Comparison of ENCODE assay signal across 22 cellular contexts in the genomic region with DNA sequence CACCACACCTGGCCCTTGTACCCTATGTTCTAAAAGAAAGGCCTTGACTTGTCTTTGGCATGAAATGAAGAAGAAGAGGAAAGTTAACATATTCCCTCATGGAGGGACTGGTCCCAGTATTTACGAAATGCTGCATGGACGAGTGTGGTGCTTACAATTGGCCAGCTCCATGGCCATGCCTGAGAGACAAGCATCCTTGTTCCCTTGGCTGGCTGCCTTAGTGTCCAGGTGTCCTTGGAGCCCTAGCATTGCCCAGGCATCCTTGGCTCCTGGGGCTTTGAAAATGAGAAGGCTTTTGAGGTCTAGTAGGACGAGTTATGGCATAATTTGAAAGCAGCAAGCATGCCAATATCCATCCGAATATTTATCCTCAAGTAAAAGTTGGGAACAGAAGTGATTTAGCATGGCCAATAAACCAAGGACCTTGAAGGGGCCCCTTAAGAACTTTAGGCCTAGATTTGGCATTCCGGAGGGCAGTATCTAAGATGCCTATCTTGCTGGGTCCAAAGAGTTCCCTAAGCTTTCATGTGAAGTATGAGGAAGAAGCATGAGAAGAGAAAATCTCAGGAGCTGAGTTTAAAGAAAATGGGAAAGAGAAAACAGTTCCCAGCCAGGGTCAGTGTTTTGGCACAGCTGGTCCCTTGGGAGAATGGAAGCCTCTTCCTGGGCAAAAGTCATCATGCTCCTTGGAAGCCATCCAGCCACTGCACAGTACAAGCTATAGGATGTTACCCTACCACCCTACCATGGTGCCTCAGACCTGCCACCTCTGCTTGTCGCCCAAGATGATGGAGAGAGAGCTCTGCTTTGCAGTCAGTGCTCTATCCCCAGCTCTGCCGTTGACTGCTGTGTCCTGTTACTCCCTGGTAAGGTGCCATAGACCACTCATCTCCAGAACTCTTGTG.
DNase-seq lines count a peak whose midpoint lies in the region; ATAC-seq and TF ChIP-seq lines count a peak whose summit lies in the region.
"Had no signal": no experiment of that assay in that cellular context is flagged by ENCODE, and none has a peak within 500 bp of the region (broad histone marks: within the 10 kb centered on the region; RNA-seq: fewer than 3 reads in every experiment).

No MANE protein-coding gene starts in this region.

- ATAC-seq in heart right ventricle (no peak), aorta (ENCODE audit: low FRiP score) (no peak)
- ATAC-seq: activated T-cell treated with anti-CD3 and anti-CD28 coated beads, Interleukin-2, amount 50 U/mL, for 4 hours; CD8-positive, alpha-beta T cell; naive thymus-derived CD8-positive, alpha-beta T cell had no signal

- CTCF ChIA-PET in MCF 10A (lab: Yijun Ruan, JAX) = no interaction called here

- DNase-seq in right atrium auricular region (ENCODE audit: low spot score) (no peak), heart right ventricle (no peak), MCF 10A (ENCODE audit: unreplicated experiment) (no peak), myocyte (ENCODE audit: low read depth) (peak; percentile 23), aorta (no peak), endothelial cell (ENCODE audit: low spot score) (no peak), erythroblast (lab: John Stamatoyannopoulos, UW) (no peak), NCI-H2227 (lab: John Stamatoyannopoulos, UW; ENCODE audit: unreplicated experiment) (no peak)
- DNase-seq: activated CD4-positive, alpha-beta memory T cell treated with anti-CD3 and anti-CD28 coated beads for 36 hours; activated naive CD8-positive, alpha-beta T cell treated with anti-CD3 and anti-CD28 coated beads for 36 hours; activated T-cell treated with anti-CD3 and anti-CD28 coated beads, Interleukin-2, amount 50 U/mL, for 4 hours; brain microvascular endothelial cell; CD8-positive, alpha-beta T cell; immature natural killer cell; MM.1S; naive thymus-derived CD8-positive, alpha-beta T cell; NCI-H1694 treated with DMSO at 0.1 percent for 48 hours; SHP77; stimulated activated CD4-positive, alpha-beta T cell treated with anti-CD3 and anti-CD28 coated beads, Interleukin-4, amount 100 ng/mL, for 24 hours had no signal

- H3K36me3 Mint-ChIP-seq in MCF 10A (ENCODE audit: insufficient read depth, unreplicated experiment) = peaks cover 8% of the 10 kb centered on the region
- peaks cover 5% of the 10 kb centered on the region for H3K36me3 Mint-ChIP-seq in endothelial cell (ENCODE audit: low read depth, unreplicated experiment)

- H3K4me1 Mint-ChIP-seq in MCF 10A (ENCODE audit: insufficient read depth, unreplicated experiment) (peaks cover 27% of the 10 kb centered on the region), endothelial cell (ENCODE audit: unreplicated experiment) (peaks cover 8% of the 10 kb centered on the region)

- H3K4me3 ChIP-seq in right atrium auricular region = no peak overlapping the region
- H3K4me3 ChIP-seq in heart right ventricle = no peak overlapping the region
- H3K4me3 ChIP-seq in aorta (ENCODE audit: low read length in 2 of 2) = no peak overlapping the region
- H3K4me3 ChIP-seq: dorsolateral prefrontal cortex, skin epidermis had no signal

- POLR2A ChIA-PET in MCF 10A (lab: Yijun Ruan, JAX) = interaction anchor here (0.6 to 1.1 kb wide), 5 partner anchors 10 to 129 kb away, joined by 3 read pairs; no protein-coding TSS in a partner anchor

- TF ChIP-seq CTCF in right atrium auricular region (IDR thresholded peaks at IDR 0.05) (no peak), heart right ventricle (IDR thresholded peaks at IDR 0.05) (no peak), MCF 10A (IDR thresholded peaks at IDR 0.05; ENCODE audit: unreplicated experiment) (no peak), endothelial cell (IDR thresholded peaks at IDR 0.05; ENCODE audit: unreplicated experiment) (no peak)

- H3K27me3 Mint-ChIP-seq in MCF 10A (ENCODE audit: insufficient read depth, unreplicated experiment) (no peaks in the 10 kb centered on the region), endothelial cell (ENCODE audit: unreplicated experiment) (no peaks in the 10 kb centered on the region)
- H3K27me3 Mint-ChIP-seq: activated CD4-positive, alpha-beta memory T cell treated with anti-CD3 and anti-CD28 coated beads for 36 hours; activated naive CD8-positive, alpha-beta T cell treated with anti-CD3 and anti-CD28 coated beads for 36 hours; naive thymus-derived CD8-positive, alpha-beta T cell had no signal

- H3K9me3 Mint-ChIP-seq in MCF 10A (ENCODE audit: unreplicated experiment) (no peaks in the 10 kb centered on the region), endothelial cell (ENCODE audit: unreplicated experiment) (no peaks in the 10 kb centered on the region)
- H3K9me3 Mint-ChIP-seq: activated CD4-positive, alpha-beta memory T cell treated with anti-CD3 and anti-CD28 coated beads for 36 hours; activated naive CD8-positive, alpha-beta T cell treated with anti-CD3 and anti-CD28 coated beads for 36 hours; activated T-cell treated with anti-CD3 and anti-CD28 coated beads, Interleukin-2, amount 50 U/mL, for 4 hours; CD8-positive, alpha-beta T cell; immature natural killer cell; naive thymus-derived CD8-positive, alpha-beta T cell; T-helper 1 cell treated with Interleukin-12 subunit alpha and Interleukin-12 subunit beta and Interleukin-4 antibody, amounts not matched to agents 30 μg/mL and 1 μg/mL, for 36 hours had no signal

- WGBS in heart right ventricle, 2 donors = 74 to 82% methylated on average over 7 of the region's 7 CpGs
- 47 to 53% methylated on average over 7 of the region's 7 CpGs for WGBS in aorta, 2 donors

- H3K36me3 ChIP-seq in right atrium auricular region (no peaks in the 10 kb centered on the region), heart right ventricle (peaks cover 0 to 2% (median 0%) of the 10 kb centered on the region in 9 donors), aorta (ENCODE audit: control insufficient read depth in 1 of 2, insufficient read depth in 2 of 2, low read length in 1 of 2) (no peaks in the 10 kb centered on the region)
- H3K36me3 ChIP-seq: brain microvascular endothelial cell had no signal

- H3K27me3 ChIP-seq in right atrium auricular region = no peaks in the 10 kb centered on the region
- no peaks in the 10 kb centered on the region for H3K27me3 ChIP-seq in heart right ventricle
- H3K27me3 ChIP-seq in aorta (ENCODE audit: control insufficient read depth in 1 of 2, insufficient read depth in 2 of 2, low read length in 1 of 2) = no peaks in the 10 kb centered on the region
- H3K27me3 ChIP-seq: brain microvascular endothelial cell, dorsolateral prefrontal cortex had no signal

- TF ChIP-seq POLR2A in erythroblast (IDR thresholded peaks at IDR 0.05; ENCODE audit: low read length) = no peak

- H3K27ac ChIP-seq in right atrium auricular region = peak overlapping the region; percentile 58 to 67
- peak overlapping the region in 5 of 10 donors; percentile 33 to 80 (median 66) for H3K27ac ChIP-seq in heart right ventricle
- H3K27ac ChIP-seq in aorta (ENCODE audit: low read depth in 1 of 2, low read length in 2 of 2) = peak overlapping the region; percentile 65 to 69
- H3K27ac ChIP-seq: brain microvascular endothelial cell had no signal

- H3K4me3 Mint-ChIP-seq in MCF 10A (ENCODE audit: unreplicated experiment) (no peak overlapping the region), endothelial cell (ENCODE audit: unreplicated experiment) (no peak overlapping the region)
- H3K4me3 Mint-ChIP-seq: activated CD4-positive, alpha-beta memory T cell treated with anti-CD3 and anti-CD28 coated beads for 36 hours; activated naive CD8-positive, alpha-beta T cell treated with anti-CD3 and anti-CD28 coated beads for 36 hours; activated T-cell treated with anti-CD3 and anti-CD28 coated beads, Interleukin-2, amount 50 U/mL, for 4 hours; CD8-positive, alpha-beta T cell; immature natural killer cell; naive thymus-derived CD8-positive, alpha-beta T cell; T-helper 1 cell treated with Interleukin-12 subunit alpha and Interleukin-12 subunit beta and Interleukin-4 antibody, amounts not matched to agents 30 μg/mL and 1 μg/mL, for 36 hours had no signal

- no TSS peak for BruUV-seq in MCF 10A (replicated peaks; lab: Mats Ljungman, UMichigan)

- intact Hi-C loops in heart right ventricle (cut with DNase I) = no loop called here
- intact Hi-C loops in MCF 10A (cut with micrococcal nuclease) = no loop called here
- intact Hi-C loops in aorta (cut with DNase I) = no loop called here

- peak overlapping the region; percentile 51 for H3K27ac Mint-ChIP-seq in MCF 10A (ENCODE audit: low read depth, unreplicated experiment)
- no peak overlapping the region for H3K27ac Mint-ChIP-seq in endothelial cell (ENCODE audit: unreplicated experiment)
- H3K27ac Mint-ChIP-seq: activated CD4-positive, alpha-beta memory T cell treated with anti-CD3 and anti-CD28 coated beads for 36 hours; activated naive CD8-positive, alpha-beta T cell treated with anti-CD3 and anti-CD28 coated beads for 36 hours; CD8-positive, alpha-beta T cell; naive thymus-derived CD8-positive, alpha-beta T cell; T-helper 1 cell treated with Interleukin-12 subunit alpha and Interleukin-12 subunit beta and Interleukin-4 antibody, amounts not matched to agents 30 μg/mL and 1 μg/mL, for 36 hours had no signal

- H3K9me3 ChIP-seq in right atrium auricular region = no peaks in the 10 kb centered on the region
- no peaks in the 10 kb centered on the region for H3K9me3 ChIP-seq in heart right ventricle
- H3K9me3 ChIP-seq in aorta (ENCODE audit: control insufficient read depth, low read length) = no peaks in the 10 kb centered on the region

- H3K4me1 ChIP-seq in right atrium auricular region (peaks cover 0 to 41% of the 10 kb centered on the region in 2 donors), heart right ventricle (peaks cover 5 to 55% (median 25%) of the 10 kb centered on the region in 9 donors), aorta (ENCODE audit: control insufficient read depth in 1 of 2, insufficient read depth in 2 of 2, low read length in 2 of 2) (peaks cover 5 to 6% of the 10 kb centered on the region in 2 donors)
